ENCODE assay signal across 16 cellular contexts in genomic region chr1:225876900-225877510, GRCh38. TPM values are rescaled to one million over a fixed set of nuclear protein-coding genes. Genes with fewer than 3 reads are reported as not detected.
DNase-seq lines count a peak whose midpoint lies in the region; ATAC-seq and TF ChIP-seq lines count a peak whose summit lies in the region.
"Had no signal": no experiment of that assay in that cellular context is flagged by ENCODE, and none has a peak within 500 bp of the region (broad histone marks: within the 10 kb centered on the region; RNA-seq: fewer than 3 reads in every experiment).

No MANE protein-coding gene starts in this region.

- ATAC-seq in HG02884 (IDR thresholded peaks at IDR 0.05; ENCODE audit: unreplicated experiment), result no peak

- H3K9ac ChIP-seq in mucosa of stomach (ENCODE audit: low read length), result peak overlapping the region; percentile 47

- intact Hi-C loops in breast epithelium (cut with DNase I; ENCODE audit: low total_unique reads), result no loop called here

- H3K27ac ChIP-seq in breast epithelium, result peak overlapping the region; percentile 96 to 98
- peak overlapping the region; percentile 97 for H3K27ac ChIP-seq in temporal lobe (ENCODE audit: low read depth, low read length)
- H3K27ac ChIP-seq: 22Rv1 had no signal

- H3K4me1 ChIP-seq in breast epithelium, result peaks cover 4 to 18% of the 10 kb centered on the region in 2 donors
- H3K4me1 ChIP-seq in mucosa of stomach (ENCODE audit: control insufficient read depth, insufficient read depth, low read length), result peaks cover 93% of the 10 kb centered on the region

- H3K4me1 Mint-ChIP-seq in activated T-cell treated with anti-CD3 and anti-CD28 coated beads, Interleukin-2, amount 50 U/mL, for 24 hours (ENCODE audit: low read depth), result peaks cover 75% of the 10 kb centered on the region

- H3K4me3 Mint-ChIP-seq in activated T-cell treated with anti-CD3 and anti-CD28 coated beads, Interleukin-2, amount 50 U/mL, for 24 hours, result no peak overlapping the region

- H3K27me3 ChIP-seq in breast epithelium, result no peaks in the 10 kb centered on the region
- no peaks in the 10 kb centered on the region for H3K27me3 ChIP-seq in mucosa of stomach (ENCODE audit: control insufficient read depth, insufficient read depth, low read length)

- DNase-seq in activated T-cell treated with anti-CD3 and anti-CD28 coated beads, Interleukin-2, amount 50 U/mL, for 24 hours, result no peak
- no peak for DNase-seq in activated T-cell treated with anti-CD3 and anti-CD28 coated beads, Interleukin-2, amount 50 U/mL, for 1 hour
- DNase-seq in breast epithelium (ENCODE audit: low spot score in 2 of 2), result no peak
- DNase-seq in SK-N-DZ (ENCODE audit: low spot score), result no peak
- no peak for DNase-seq in OCI-M2 (lab: John Stamatoyannopoulos, UW; ENCODE audit: unreplicated experiment)
- DNase-seq: activated CD4-positive, CD25-positive, alpha-beta regulatory T cell treated with anti-CD3 and anti-CD28 coated beads, Interleukin-2, amount 50 U/mL, for 72 hours; cortex of kidney; NCI-H2227 treated with DMSO at 0.1 percent for 48 hours; stimulated activated CD4-positive, alpha-beta T cell treated with anti-CD3 and anti-CD28 coated beads, Interleukin-1b, Interleukin-23, amount 100 ng/mL, for 48 hours had no signal

- H3K27me3 Mint-ChIP-seq in activated T-cell treated with anti-CD3 and anti-CD28 coated beads, Interleukin-2, amount 50 U/mL, for 24 hours, result no peaks in the 10 kb centered on the region
- H3K27me3 Mint-ChIP-seq: IgD-negative memory B cell had no signal

- H3K4me3 ChIP-seq in breast epithelium (no peak overlapping the region), mucosa of stomach (ENCODE audit: low read length) (no peak overlapping the region)

- H3K36me3 ChIP-seq in breast epithelium (no peaks in the 10 kb centered on the region), mucosa of stomach (ENCODE audit: control insufficient read depth, insufficient read depth, low read length) (peaks cover 13% of the 10 kb centered on the region)

- no peak for TF ChIP-seq POLR2A in breast epithelium (IDR thresholded peaks at IDR 0.05)

- peak overlapping the region; percentile 60 for H3K27ac Mint-ChIP-seq in activated T-cell treated with anti-CD3 and anti-CD28 coated beads, Interleukin-2, amount 50 U/mL, for 24 hours

- H3K9me3 ChIP-seq in breast epithelium (no peaks in the 10 kb centered on the region), mucosa of stomach (ENCODE audit: control insufficient read depth, low read length) (no peaks in the 10 kb centered on the region)

- H3K36me3 Mint-ChIP-seq in activated T-cell treated with anti-CD3 and anti-CD28 coated beads, Interleukin-2, amount 50 U/mL, for 24 hours (ENCODE audit: low read depth), result peaks cover 45% of the 10 kb centered on the region

- TF ChIP-seq CTCF in breast epithelium (IDR thresholded peaks at IDR 0.05), result no peak

- no peaks in the 10 kb centered on the region for H3K9me3 Mint-ChIP-seq in activated T-cell treated with anti-CD3 and anti-CD28 coated beads, Interleukin-2, amount 50 U/mL, for 24 hours
- H3K9me3 Mint-ChIP-seq: IgD-negative memory B cell had no signal

RNA-seq across cellular contexts. Expression of gene TMEM63A, which starts 5.2 kb away (rescaled TPM):
- 10 to 100 TPM; 69.6 to 88.0 (median 80.6) TPM for total RNA-seq in breast epithelium
- 3.0 TPM for total RNA-seq in temporal lobe
- 0.13 and 1.2 TPM in 2 replicates for polyA plus RNA-seq in SK-N-DZ (2014; cell fraction: cytosol; rRNA removed)
- 0.49 and 1.0 TPM in 2 replicates for polyA plus RNA-seq in SK-N-DZ (2014; cell fraction: nucleus; rRNA removed)

RNA-seq across cellular contexts. Expression of gene LEFTY1, which starts 11.9 kb away (rescaled TPM):
- total RNA-seq in breast epithelium (under 1 TPM in 1 of 3 donors, not detected in 2; 0.48 TPM), temporal lobe (0.74 TPM)
- not detected in 2 replicates for polyA plus RNA-seq in SK-N-DZ (2014; cell fraction: cytosol; rRNA removed)
- not detected in 2 replicates for polyA plus RNA-seq in SK-N-DZ (2014; cell fraction: nucleus; rRNA removed)
- total RNA-seq: mesenteric fat pad, pulmonary artery endothelial cell had no signal
- polyA plus RNA-seq: IgD-negative memory B cell had no signal

RNA-seq across cellular contexts. Expression of gene PYCR2, which starts 47.0 kb away (rescaled TPM):
- total RNA-seq in breast epithelium (10 to 100 TPM; 40.2 to 49.3 (median 47.9) TPM), temporal lobe (11.6 TPM)
- polyA plus RNA-seq in SK-N-DZ (2014; cell fraction: cytosol; rRNA removed), result 60.0 and 70.2 TPM in 2 replicates
- 102 and 118 TPM in 2 replicates for polyA plus RNA-seq in SK-N-DZ (2014; cell fraction: nucleus; rRNA removed)

Comparison
In these comparisons a context has a peak if more than half of its experiments do, and no peak if none do; other contexts are left out.
1. RNA of gene TMEM63A, which starts 5.2 kb away (total RNA-seq): 69.6 to 88.0 TPM in breast epithelium; 3.0 TPM in temporal lobe (single experiment); every median in the first group is over 10 times any median in the second.